ENCODE assay signal across 9 cellular contexts in genomic region chr2:161123531-161124030, GRCh38. TPM values are rescaled to one million over a fixed set of nuclear protein-coding genes. Genes with fewer than 3 reads are reported as not detected.
DNase-seq lines count a peak whose midpoint lies in the region; ATAC-seq and TF ChIP-seq lines count a peak whose summit lies in the region.
"Had no signal": no experiment of that assay in that cellular context is flagged by ENCODE, and none has a peak within 500 bp of the region (broad histone marks: within the 10 kb centered on the region; RNA-seq: fewer than 3 reads in every experiment).

No MANE protein-coding gene starts in this region.

- TF ChIP-seq CTCF in Peyer's patch (IDR thresholded peaks at IDR 0.05) (no peak), right atrium auricular region (IDR thresholded peaks at IDR 0.05) (no peak)

- no peak overlapping the region for H3K27ac Mint-ChIP-seq in T-helper 2 cell treated with Interferon-gamma antibody and Interleukin-4, amounts not matched to agents 5 μg/mL and 100 μg/mL, for 36 hours
- H3K27ac Mint-ChIP-seq in stimulated activated naive CD8-positive, alpha-beta T cell treated with anti-CD3 and anti-CD28 coated beads, Interleukin-15, amount 100 ng/mL, for 72 hours, result peak overlapping the region in 1 of 2 donors; percentile 37

- H3K36me3 ChIP-seq in Peyer's patch (no peaks in the 10 kb centered on the region), right atrium auricular region (no peaks in the 10 kb centered on the region)

- ATAC-seq in stimulated activated naive CD8-positive, alpha-beta T cell treated with anti-CD3 and anti-CD28 coated beads, Interleukin-15, amount 100 ng/mL, for 72 hours, result peak; percentile 36
- no peak for ATAC-seq in GM21723 (IDR thresholded peaks at IDR 0.05; ENCODE audit: unreplicated experiment)

- DNase-seq in T-helper 2 cell treated with Interferon-gamma antibody and Interleukin-4, amounts not matched to agents 5 μg/mL and 100 μg/mL, for 36 hours (ENCODE audit: low spot score), result no peak
- no peak for DNase-seq in T-helper 2 cell
- DNase-seq in Peyer's patch, result no peak
- DNase-seq in right atrium auricular region (ENCODE audit: low spot score), result no peak
- DNase-seq in stimulated activated naive CD8-positive, alpha-beta T cell treated with anti-CD3 and anti-CD28 coated beads, Interleukin-15, amount 100 ng/mL, for 72 hours, result no peak
- DNase-seq in NCI-H526 treated with DMSO at 0.1 percent for 48 hours (lab: John Stamatoyannopoulos, UW), result no peak
- DNase-seq in nucleus accumbens (lab: John Stamatoyannopoulos, UW), result no peak

- H3K4me3 ChIP-seq in Peyer's patch (no peak overlapping the region), right atrium auricular region (no peak overlapping the region)

- H3K27ac ChIP-seq in Peyer's patch, result peak overlapping the region; percentile 13 to 59 (median 40)
- H3K27ac ChIP-seq in right atrium auricular region, result peak overlapping the region; percentile 58 to 78

- peak overlapping the region; percentile 0 for H3K4me3 Mint-ChIP-seq in T-helper 2 cell treated with Interferon-gamma antibody and Interleukin-4, amounts not matched to agents 5 μg/mL and 100 μg/mL, for 36 hours
- no peak overlapping the region for H3K4me3 Mint-ChIP-seq in stimulated activated naive CD8-positive, alpha-beta T cell treated with anti-CD3 and anti-CD28 coated beads, Interleukin-15, amount 100 ng/mL, for 72 hours
- H3K4me3 Mint-ChIP-seq: B cell had no signal

- H3K27me3 Mint-ChIP-seq in T-helper 2 cell treated with Interferon-gamma antibody and Interleukin-4, amounts not matched to agents 5 μg/mL and 100 μg/mL, for 36 hours (ENCODE audit: low read depth), result peaks cover 1% of the 10 kb centered on the region
- H3K27me3 Mint-ChIP-seq in stimulated activated naive CD8-positive, alpha-beta T cell treated with anti-CD3 and anti-CD28 coated beads, Interleukin-15, amount 100 ng/mL, for 72 hours, result peaks cover 16% of the 10 kb centered on the region
- H3K27me3 Mint-ChIP-seq: B cell had no signal

- TF ChIP-seq POLR2A in Peyer's patch (IDR thresholded peaks at IDR 0.05), result no peak

- H3K27me3 ChIP-seq in Peyer's patch (no peaks in the 10 kb centered on the region), right atrium auricular region (no peaks in the 10 kb centered on the region)

- H3K9me3 ChIP-seq in Peyer's patch, result no peaks in the 10 kb centered on the region
- H3K9me3 ChIP-seq in right atrium auricular region, result no peaks in the 10 kb centered on the region

- peaks cover 12% of the 10 kb centered on the region for H3K4me1 Mint-ChIP-seq in T-helper 2 cell treated with Interferon-gamma antibody and Interleukin-4, amounts not matched to agents 5 μg/mL and 100 μg/mL, for 36 hours (ENCODE audit: low read depth)
- peaks cover 17% of the 10 kb centered on the region for H3K4me1 Mint-ChIP-seq in stimulated activated naive CD8-positive, alpha-beta T cell treated with anti-CD3 and anti-CD28 coated beads, Interleukin-15, amount 100 ng/mL, for 72 hours

- H3K4me1 ChIP-seq in Peyer's patch (peaks cover 0 to 6% (median 0%) of the 10 kb centered on the region in 4 donors), right atrium auricular region (peaks cover 0 to 21% of the 10 kb centered on the region in 2 donors)

- H3K9me3 Mint-ChIP-seq in T-helper 2 cell treated with Interferon-gamma antibody and Interleukin-4, amounts not matched to agents 5 μg/mL and 100 μg/mL, for 36 hours, result no peaks in the 10 kb centered on the region
- H3K9me3 Mint-ChIP-seq in stimulated activated naive CD8-positive, alpha-beta T cell treated with anti-CD3 and anti-CD28 coated beads, Interleukin-15, amount 100 ng/mL, for 72 hours, result no peaks in the 10 kb centered on the region

- no peaks in the 10 kb centered on the region for H3K36me3 Mint-ChIP-seq in T-helper 2 cell treated with Interferon-gamma antibody and Interleukin-4, amounts not matched to agents 5 μg/mL and 100 μg/mL, for 36 hours (ENCODE audit: low read depth)

RNA-seq across cellular contexts. Expression of gene TANK, which starts 36.6 kb away (rescaled TPM):
- total RNA-seq in Peyer's patch (10 to 100 TPM; 63.8 to 97.7 (median 88.8) TPM), right atrium auricular region (10 to 100 TPM; 40.2 to 50.9 TPM)
